Comparison of ENCODE assay signal across 9 cellular contexts in genomic region chr3:63912768-63913588, GRCh38. TPM values are rescaled to one million over a fixed set of nuclear protein-coding genes. Genes with fewer than 3 reads are reported as not detected.
DNase-seq lines count a peak whose midpoint lies in the region; ATAC-seq and TF ChIP-seq lines count a peak whose summit lies in the region.
"Had no signal": no experiment of that assay in that cellular context is flagged by ENCODE, and none has a peak within 500 bp of the region (broad histone marks: within the 10 kb centered on the region; RNA-seq: fewer than 3 reads in every experiment).

No MANE protein-coding gene starts in this region.

- no peaks in the 10 kb centered on the region for H3K27me3 ChIP-seq in sigmoid colon

- peak; percentile 21 for ATAC-seq in HG02885 (IDR thresholded peaks at IDR 0.05; ENCODE audit: poor library complexity, unreplicated experiment)

- H3K36me3 ChIP-seq in SK-N-MC (ENCODE audit: insufficient read depth, low read length) = peaks cover 10% of the 10 kb centered on the region; the same call in 1 of the 2 replicates
- peaks cover 0 to 27% (median 0%) of the 10 kb centered on the region in 4 donors for H3K36me3 ChIP-seq in sigmoid colon

- H3K27ac ChIP-seq in SK-N-MC (no peak overlapping the region), adipose tissue (ENCODE audit: low read depth, low read length) (peak overlapping the region; percentile 85), sigmoid colon (peak overlapping the region; percentile 97 to 99 (median 98))

- DNase-seq in GM12864 (ENCODE audit: low read depth) (no peak), SK-N-MC (ENCODE audit: low read depth, low spot score) (no peak), hepatic stellate cell (ENCODE audit: low spot score) (peak; percentile 63), sigmoid colon (peak; percentile 92), NCI-H2171 (lab: John Stamatoyannopoulos, UW) (no peak), Kasumi-1 (lab: John Stamatoyannopoulos, UW) (no peak)

- H3K9ac ChIP-seq in SK-N-MC (ENCODE audit: insufficient read length) = peak overlapping the region; percentile 26

- 6 to 9% (median 8%) methylated on average over 30 to 46 of the region's 46 CpGs for WGBS in adipose tissue, 3 donors
- 10 to 14% methylated on average over 46 of the region's 46 CpGs for WGBS in sigmoid colon, 2 donors

- H3K4me3 ChIP-seq in GM12864 (ENCODE audit: low read depth, low read length) (peak overlapping the region; percentile 81), SK-N-MC (peak overlapping the region; percentile 72), sigmoid colon (peak overlapping the region; percentile 44 to 93 (median 76))

- intact Hi-C loops in sigmoid colon (cut with DNase I) = loop anchor here (2.0 kb wide), 1 partner anchor 48 kb away; no protein-coding TSS in a partner anchor

- no peaks in the 10 kb centered on the region for H3K9me3 ChIP-seq in SK-N-MC (ENCODE audit: low read depth, low read length)
- no peaks in the 10 kb centered on the region for H3K9me3 ChIP-seq in sigmoid colon

- TF ChIP-seq CTCF in GM12864 (IDR thresholded peaks at IDR 0.05; ENCODE audit: low read depth, low read length, missing control alignments) (no peak), sigmoid colon (IDR thresholded peaks at IDR 0.05) (no peak)

- no peak for TF ChIP-seq POLR2A in sigmoid colon (IDR thresholded peaks at IDR 0.05)

- peaks cover 0 to 33% (median 28%) of the 10 kb centered on the region in 4 donors for H3K4me1 ChIP-seq in sigmoid colon

- TF ChIP-seq EP300 in sigmoid colon (IDR thresholded peaks at IDR 0.05) = no peak

RNA-seq across cellular contexts. Expression of gene SCAANT1, which starts 0.8 kb away (rescaled TPM):
- not detected for polyA plus RNA-seq in adipose tissue
- not detected for total RNA-seq in sigmoid colon
- polyA plus RNA-seq in sigmoid colon = not detected
- total RNA-seq: pulmonary artery endothelial cell had no signal

RNA-seq across cellular contexts. Expression of gene ATXN7, which starts 49.3 kb away (rescaled TPM):
- polyA plus RNA-seq in adipose tissue (1 to 10 TPM; 5.2 to 8.4 (median 5.5) TPM), sigmoid colon (10 to 100 TPM in 1 of 3 donors, 1 to 10 TPM in 2; 2.1 to 12.7 (median 4.8) TPM)
- total RNA-seq in sigmoid colon = 10 to 100 TPM; 17.8 to 32.7 (median 27.3) TPM

RNA-seq across cellular contexts. Expression of gene THOC7, which starts 49.4 kb away (rescaled TPM):
- polyA plus RNA-seq in adipose tissue (100 to 1,000 TPM in 1 of 3 donors, 10 to 100 TPM in 2; 37.1 to 106 (median 41.8) TPM), sigmoid colon (100 to 1,000 TPM in 2 of 3 donors, 10 to 100 TPM in 1; 59.7 to 113 (median 109) TPM)
- total RNA-seq in sigmoid colon = 100 to 1,000 TPM in 3 of 4 donors, 10 to 100 TPM in 1; 76.6 to 129 (median 115) TPM

Comparison
In these comparisons a context has a peak if more than half of its experiments do, and no peak if none do; other contexts are left out.
1. DNase-seq: peak in hepatic stellate cell (single experiment) and sigmoid colon (single experiment); none in GM12864 (single experiment), SK-N-MC (single experiment), NCI-H2171 (single experiment) and Kasumi-1 (0 of 2).
2. Peak in every context shown above with its lines, with median percentiles within 50 percentile points of each other: H3K4me3 ChIP-seq.